33 cellular contexts compared by ENCODE assay signal in genomic region chr3:15673536-15673935, GRCh38.
"Had no signal": no experiment of that assay in that cellular context is flagged by ENCODE, and none has a peak within 500 bp of the region (broad histone marks: within the 10 kb centered on the region; RNA-seq: fewer than 3 reads in every experiment).

No MANE protein-coding gene starts in this region.

- DNase-seq: activated CD4-positive, alpha-beta memory T cell treated with anti-CD3 and anti-CD28 coated beads for 36 hours; activated CD4-positive, alpha-beta T cell treated with anti-CD3 and anti-CD28 coated beads for 36 hours; activated CD4-positive, alpha-beta T cell treated with anti-CD3 and anti-CD28 coated beads, Interleukin-2, amount 10 ng/mL, durations not matched to agents 24 days and 14 days; activated CD4-positive, CD25-positive, alpha-beta regulatory T cell; activated CD4-positive, CD25-positive, alpha-beta regulatory T cell treated with anti-CD3 and anti-CD28 coated beads, Interleukin-2, amount 50 U/mL, for 72 hours; activated CD8-positive, alpha-beta memory T cell treated with anti-CD3 and anti-CD28 coated beads, Interleukin-2, amount 10 ng/mL, durations not matched to agents 7 days and 5 days; activated CD8-positive, alpha-beta memory T cell treated with anti-CD3 and anti-CD28 coated beads, Interleukin-2, amount 50 U/mL, for 4 hours; activated CD8-positive, alpha-beta T cell treated with anti-CD3 and anti-CD28 coated beads, Interleukin-2, amount 10 ng/mL, durations not matched to agents 7 days and 5 days; activated effector memory CD4-positive, alpha-beta T cell treated with anti-CD3 and anti-CD28 coated beads, Interleukin-2, amount 50 U/mL, for 16 hours; activated naive CD4-positive, alpha-beta T cell treated with anti-CD3 and anti-CD28 coated beads for 36 hours; activated naive CD8-positive, alpha-beta T cell treated with anti-CD3 and anti-CD28 coated beads for 36 hours; activated naive CD8-positive, alpha-beta T cell treated with anti-CD3 and anti-CD28 coated beads, Interleukin-2, amount 50 U/mL, for 24 hours; activated T-cell treated with anti-CD3 and anti-CD28 coated beads, Interleukin-2, amount 50 U/mL, for 1 hour; activated T-cell treated with anti-CD3 and anti-CD28 coated beads, Interleukin-2, amount 50 U/mL, for 48 hours; adrenal gland; amygdala; aorta; body of pancreas; central memory CD4-positive, alpha-beta T cell; cerebellar nuclear complex; colonic mucosa; effector CD8-positive, alpha-beta T cell; esophagus squamous epithelium; foreskin melanocyte; head of caudate nucleus; T-cell; T1000 had no signal

- H3K27me3 Mint-ChIP-seq: activated CD4-positive, alpha-beta memory T cell treated with anti-CD3 and anti-CD28 coated beads for 36 hours; activated CD4-positive, alpha-beta T cell treated with anti-CD3 and anti-CD28 coated beads for 36 hours; activated CD4-positive, alpha-beta T cell treated with anti-CD3 and anti-CD28 coated beads, Interleukin-2, amount 10 ng/mL, durations not matched to agents 24 days and 14 days; activated CD8-positive, alpha-beta memory T cell treated with anti-CD3 and anti-CD28 coated beads, Interleukin-2, amount 10 ng/mL, durations not matched to agents 7 days and 5 days; activated naive CD4-positive, alpha-beta T cell treated with anti-CD3 and anti-CD28 coated beads, Interleukin-2, amount 50 U/mL, for 24 hours; activated naive CD8-positive, alpha-beta T cell treated with anti-CD3 and anti-CD28 coated beads for 36 hours; activated naive CD8-positive, alpha-beta T cell treated with anti-CD3 and anti-CD28 coated beads, Interleukin-2, amount 50 U/mL, for 24 hours; T-cell had no signal

- ATAC-seq: activated CD4-positive, alpha-beta T cell treated with anti-CD3 and anti-CD28 coated beads for 36 hours; activated CD8-positive, alpha-beta memory T cell treated with anti-CD3 and anti-CD28 coated beads, Interleukin-2, amount 10 ng/mL, durations not matched to agents 7 days and 5 days; activated CD8-positive, alpha-beta T cell treated with anti-CD3 and anti-CD28 coated beads, Interleukin-2, amount 10 ng/mL, durations not matched to agents 7 days and 5 days; activated naive CD8-positive, alpha-beta T cell treated with anti-CD3 and anti-CD28 coated beads, Interleukin-2, amount 50 U/mL, for 24 hours; body of pancreas; T-cell had no signal

- H3K4me3 Mint-ChIP-seq: activated CD4-positive, alpha-beta memory T cell treated with anti-CD3 and anti-CD28 coated beads for 36 hours; activated CD4-positive, alpha-beta T cell treated with anti-CD3 and anti-CD28 coated beads for 36 hours; activated CD4-positive, alpha-beta T cell treated with anti-CD3 and anti-CD28 coated beads, Interleukin-2, amount 10 ng/mL, durations not matched to agents 24 days and 14 days; activated CD8-positive, alpha-beta memory T cell treated with anti-CD3 and anti-CD28 coated beads, Interleukin-2, amount 10 ng/mL, durations not matched to agents 7 days and 5 days; activated CD8-positive, alpha-beta T cell treated with anti-CD3 and anti-CD28 coated beads, Interleukin-2, amount 10 ng/mL, durations not matched to agents 7 days and 5 days; activated naive CD4-positive, alpha-beta T cell treated with anti-CD3 and anti-CD28 coated beads for 36 hours; activated naive CD4-positive, alpha-beta T cell treated with anti-CD3 and anti-CD28 coated beads, Interleukin-2, amount 50 U/mL, for 24 hours; activated naive CD8-positive, alpha-beta T cell treated with anti-CD3 and anti-CD28 coated beads for 36 hours; activated naive CD8-positive, alpha-beta T cell treated with anti-CD3 and anti-CD28 coated beads, Interleukin-2, amount 50 U/mL, for 24 hours; activated T-helper 1 cell treated with anti-CD3 and anti-CD28 coated beads, Interleukin-12 subunit alpha, Interleukin-12 subunit beta, Interleukin-2, Interleukin-4 antibody, amounts not matched to agents 30 ng/mL and 10 ng/mL and 1 ng/mL, durations not matched to agents 14 hours and 24 hours and 36 hours; T-cell; T-helper 1 cell treated with Interleukin-12 subunit alpha and Interleukin-12 subunit beta and Interleukin-4 antibody, amounts not matched to agents 30 μg/mL and 1 μg/mL, for 36 hours; T-helper 2 cell treated with Interferon-gamma antibody and Interleukin-4, amounts not matched to agents 5 μg/mL and 100 μg/mL, for 36 hours had no signal

- H3K27me3 ChIP-seq: adrenal gland, body of pancreas, colonic mucosa, esophagus squamous epithelium had no signal

- H3K9me3 ChIP-seq: adrenal gland, body of pancreas, colonic mucosa, esophagus squamous epithelium had no signal

- H3K36me3 ChIP-seq: colonic mucosa had no signal

- H3K27ac Mint-ChIP-seq: activated CD4-positive, alpha-beta memory T cell treated with anti-CD3 and anti-CD28 coated beads for 36 hours; activated CD4-positive, alpha-beta T cell treated with anti-CD3 and anti-CD28 coated beads for 36 hours; activated CD4-positive, alpha-beta T cell treated with anti-CD3 and anti-CD28 coated beads, Interleukin-2, amount 10 ng/mL, durations not matched to agents 24 days and 14 days; activated CD8-positive, alpha-beta memory T cell treated with anti-CD3 and anti-CD28 coated beads, Interleukin-2, amount 10 ng/mL, durations not matched to agents 7 days and 5 days; activated CD8-positive, alpha-beta T cell treated with anti-CD3 and anti-CD28 coated beads, Interleukin-2, amount 10 ng/mL, durations not matched to agents 7 days and 5 days; activated naive CD4-positive, alpha-beta T cell treated with anti-CD3 and anti-CD28 coated beads for 36 hours; activated naive CD4-positive, alpha-beta T cell treated with anti-CD3 and anti-CD28 coated beads, Interleukin-2, amount 50 U/mL, for 24 hours; activated naive CD8-positive, alpha-beta T cell treated with anti-CD3 and anti-CD28 coated beads for 36 hours; activated naive CD8-positive, alpha-beta T cell treated with anti-CD3 and anti-CD28 coated beads, Interleukin-2, amount 50 U/mL, for 24 hours; activated T-helper 1 cell treated with anti-CD3 and anti-CD28 coated beads, Interleukin-12 subunit alpha, Interleukin-12 subunit beta, Interleukin-2, Interleukin-4 antibody, amounts not matched to agents 30 ng/mL and 10 ng/mL and 1 ng/mL, durations not matched to agents 14 hours and 24 hours and 36 hours; activated T-helper 2 cell treated with anti-CD3 and anti-CD28 coated beads, Interferon-gamma antibody, Interleukin-2, Interleukin-4, amounts not matched to agents 10 μg/mL and 5 μg/mL and 100 μg/mL, durations not matched to agents 14 hours and 24 hours and 36 hours; T-cell; T-helper 1 cell treated with Interleukin-12 subunit alpha and Interleukin-12 subunit beta and Interleukin-4 antibody, amounts not matched to agents 30 μg/mL and 1 μg/mL, for 36 hours; T-helper 2 cell treated with Interferon-gamma antibody and Interleukin-4, amounts not matched to agents 5 μg/mL and 100 μg/mL, for 36 hours had no signal

- H3K4me1 ChIP-seq: body of pancreas, colonic mucosa, esophagus squamous epithelium had no signal

- H3K4me3 ChIP-seq: adrenal gland, body of pancreas, colonic mucosa, esophagus squamous epithelium had no signal

- H3K27ac ChIP-seq: adrenal gland, body of pancreas, colonic mucosa, epithelial cell of prostate, esophagus squamous epithelium had no signal

- H3K4me1 Mint-ChIP-seq: activated CD4-positive, alpha-beta T cell treated with anti-CD3 and anti-CD28 coated beads for 36 hours; activated naive CD8-positive, alpha-beta T cell treated with anti-CD3 and anti-CD28 coated beads, Interleukin-2, amount 50 U/mL, for 24 hours had no signal
